ENCODE assay signal across 13 cellular contexts in genomic region chr2:45728458-45728942, GRCh38.
DNase-seq lines count a peak whose midpoint lies in the region; ATAC-seq and TF ChIP-seq lines count a peak whose summit lies in the region.
"Had no signal": no experiment of that assay in that cellular context is flagged by ENCODE, and none has a peak within 500 bp of the region (broad histone marks: within the 10 kb centered on the region; RNA-seq: fewer than 3 reads in every experiment).

No MANE protein-coding gene starts in this region.

- no peak overlapping the region for H3K4me3 ChIP-seq in brain microvascular endothelial cell (ENCODE audit: low read depth, low read length)
- H3K4me3 ChIP-seq in effector memory CD4-positive, alpha-beta T cell (ENCODE audit: insufficient read depth, low read depth, low read length, poor library complexity, severe bottlenecking): no peak overlapping the region
- H3K4me3 ChIP-seq: body of pancreas, thoracic aorta had no signal

- peaks cover 19% of the 10 kb centered on the region for H3K4me1 Mint-ChIP-seq in central memory CD8-positive, alpha-beta T cell

- no peaks in the 10 kb centered on the region for H3K9me3 ChIP-seq in effector memory CD4-positive, alpha-beta T cell (ENCODE audit: control insufficient read depth, low read length)
- H3K9me3 ChIP-seq: body of pancreas, thoracic aorta had no signal

- H3K9me3 Mint-ChIP-seq in central memory CD8-positive, alpha-beta T cell: no peaks in the 10 kb centered on the region

- ATAC-seq in GM18519 (IDR thresholded peaks at IDR 0.05; ENCODE audit: low FRiP score, unreplicated experiment) (peak; percentile 77), GM21528 (IDR thresholded peaks at IDR 0.05; ENCODE audit: low FRiP score, unreplicated experiment) (peak; percentile 72), HG03196 (IDR thresholded peaks at IDR 0.05; ENCODE audit: unreplicated experiment) (peak; percentile 70)
- ATAC-seq in central memory CD8-positive, alpha-beta T cell (replicated peaks; ENCODE audit: extremely low read depth, poor library complexity, severe bottlenecking): peak; percentile 47
- ATAC-seq: body of pancreas, WTC11 had no signal

- in situ Hi-C loops in brain microvascular endothelial cell (cut with HindIII; ENCODE audit: low pct_ligation_motif_present, low sequenced_read_pairs): no loop called here

- H3K27ac ChIP-seq in brain microvascular endothelial cell: no peak overlapping the region
- no peak overlapping the region for H3K27ac ChIP-seq in effector memory CD4-positive, alpha-beta T cell (ENCODE audit: insufficient read depth, low read length, poor library complexity, severe bottlenecking)
- H3K27ac ChIP-seq: body of pancreas, thoracic aorta had no signal

- no peak for DNase-seq in central memory CD8-positive, alpha-beta T cell (ENCODE audit: low spot score in 2 of 2)
- DNase-seq in retina (no peak), brain microvascular endothelial cell (no peak), SW480 (ENCODE audit: low spot score) (no peak)
- DNase-seq in effector memory CD4-positive, alpha-beta T cell: no peak
- DNase-seq: body of pancreas, DND-41, NCI-H69 had no signal

- H3K4me1 ChIP-seq in effector memory CD4-positive, alpha-beta T cell (ENCODE audit: control insufficient read depth, insufficient read depth, low read length, poor library complexity, severe bottlenecking): no peaks in the 10 kb centered on the region

- peaks cover 5% of the 10 kb centered on the region for H3K36me3 Mint-ChIP-seq in central memory CD8-positive, alpha-beta T cell (ENCODE audit: insufficient read depth)
- H3K36me3 Mint-ChIP-seq: WTC11 had no signal

- H3K36me3 ChIP-seq in brain microvascular endothelial cell (replicated peaks): no peaks in the 10 kb centered on the region
- no peaks in the 10 kb centered on the region for H3K36me3 ChIP-seq in effector memory CD4-positive, alpha-beta T cell (ENCODE audit: control insufficient read depth, insufficient read depth, low read length)
- H3K36me3 ChIP-seq: thoracic aorta had no signal

- no peaks in the 10 kb centered on the region for H3K27me3 ChIP-seq in brain microvascular endothelial cell (replicated peaks)
- no peaks in the 10 kb centered on the region for H3K27me3 ChIP-seq in effector memory CD4-positive, alpha-beta T cell (replicated peaks; ENCODE audit: control insufficient read depth, insufficient read depth, low read length, poor library complexity, severe bottlenecking)
- H3K27me3 ChIP-seq: body of pancreas had no signal

- no peaks in the 10 kb centered on the region for H3K27me3 Mint-ChIP-seq in central memory CD8-positive, alpha-beta T cell

- TF ChIP-seq CTCF in brain microvascular endothelial cell (IDR thresholded peaks at IDR 0.05; ENCODE audit: low read depth, low read length, missing control alignments): no peak

- no peak overlapping the region for H3K27ac Mint-ChIP-seq in central memory CD8-positive, alpha-beta T cell (ENCODE audit: low read depth)
- H3K27ac Mint-ChIP-seq: WTC11 had no signal

- H3K4me3 Mint-ChIP-seq in central memory CD8-positive, alpha-beta T cell: no peak overlapping the region
- H3K4me3 Mint-ChIP-seq: WTC11 had no signal
